22 cellular contexts compared by ENCODE assay signal in genomic region chr11:118884613-118885274, GRCh38. TPM values are rescaled to one million over a fixed set of nuclear protein-coding genes. Genes with fewer than 3 reads are reported as not detected.
A peak's percentile ranks its signal among the peaks of the same experiment; 100 is the strongest.
DNase-seq lines count a peak whose midpoint lies in the region; ATAC-seq and TF ChIP-seq lines count a peak whose summit lies in the region.
"Had no signal": no experiment of that assay in that cellular context is flagged by ENCODE, and none has a peak within 500 bp of the region (broad histone marks: within the 10 kb centered on the region; RNA-seq: fewer than 3 reads in every experiment).

No MANE protein-coding gene starts in this region.

- no peak overlapping the region for H3K4me3 Mint-ChIP-seq in natural killer cell treated with Interleukin-12 subunit alpha and Interleukin-12 subunit beta and Interleukin-15 and Interleukin-18, amount 100 ng/mL, for 72 hours
- H3K4me3 Mint-ChIP-seq in natural killer cell, result no peak overlapping the region
- H3K4me3 Mint-ChIP-seq in activated CD4-positive, alpha-beta memory T cell treated with anti-CD3 and anti-CD28 coated beads, Interleukin-2, amount 10 ng/mL, durations not matched to agents 7 days and 5 days, result peak overlapping the region; percentile 53
- no peak overlapping the region for H3K4me3 Mint-ChIP-seq in neural progenitor cell
- H3K4me3 Mint-ChIP-seq: brain had no signal

- H3K9ac ChIP-seq in liver (ENCODE audit: low read depth in 1 of 2, low read length in 2 of 2) (no peak overlapping the region), neural progenitor cell (no peak overlapping the region)

- H3F3A ChIP-seq in neural progenitor cell (ENCODE audit: low read depth), result no peaks in the 10 kb centered on the region

- H3K36me3 ChIP-seq in liver (ENCODE audit: control insufficient read depth in 4 of 4, insufficient read depth in 3 of 4, low read depth in 1 of 4, low read length in 3 of 4) (no peaks in the 10 kb centered on the region), thoracic aorta (no peaks in the 10 kb centered on the region), neural progenitor cell (no peaks in the 10 kb centered on the region)
- H3K36me3 ChIP-seq: gastroesophageal sphincter, prostate gland had no signal

- no peaks in the 10 kb centered on the region for H3K9me3 Mint-ChIP-seq in natural killer cell treated with Interleukin-12 subunit alpha and Interleukin-12 subunit beta and Interleukin-15 and Interleukin-18, amount 100 ng/mL, for 72 hours
- H3K9me3 Mint-ChIP-seq in natural killer cell, result no peaks in the 10 kb centered on the region
- no peaks in the 10 kb centered on the region for H3K9me3 Mint-ChIP-seq in activated CD4-positive, alpha-beta memory T cell treated with anti-CD3 and anti-CD28 coated beads, Interleukin-2, amount 10 ng/mL, durations not matched to agents 7 days and 5 days
- H3K9me3 Mint-ChIP-seq in neural progenitor cell, result no peaks in the 10 kb centered on the region

- H4K20me1 ChIP-seq in neural progenitor cell (ENCODE audit: low read depth), result no peaks in the 10 kb centered on the region

- no peak overlapping the region for H2AFZ ChIP-seq in neural progenitor cell (replicated peaks)

- peaks cover 41 to 45% of the 10 kb centered on the region in 2 donors for H3K4me1 Mint-ChIP-seq in natural killer cell treated with Interleukin-12 subunit alpha and Interleukin-12 subunit beta and Interleukin-15 and Interleukin-18, amount 100 ng/mL, for 72 hours (ENCODE audit: low read depth in 2 of 2)
- H3K4me1 Mint-ChIP-seq in natural killer cell (peaks cover 13 to 35% of the 10 kb centered on the region in 2 donors), neural progenitor cell (peaks cover 35% of the 10 kb centered on the region)
- peaks cover 47% of the 10 kb centered on the region for H3K4me1 Mint-ChIP-seq in activated CD4-positive, alpha-beta memory T cell treated with anti-CD3 and anti-CD28 coated beads, Interleukin-2, amount 10 ng/mL, durations not matched to agents 7 days and 5 days

- CTCF ChIA-PET in activated CD4-positive, alpha-beta memory T cell treated with anti-CD3 and anti-CD28 coated beads, Interleukin-2, amount 10 ng/mL, durations not matched to agents 7 days and 5 days (lab: Charles Lee), result interaction anchor here (1.2 to 2.4 kb wide), 3 partner anchors 12 to 92 kb away, joined by 3 to 12 read pairs (median 6); no protein-coding TSS in a partner anchor

- H3K36me3 Mint-ChIP-seq in natural killer cell treated with Interleukin-12 subunit alpha and Interleukin-12 subunit beta and Interleukin-15 and Interleukin-18, amount 100 ng/mL, for 72 hours, result no peaks in the 10 kb centered on the region
- H3K36me3 Mint-ChIP-seq in natural killer cell (no peaks in the 10 kb centered on the region), neural progenitor cell (no peaks in the 10 kb centered on the region)
- no peaks in the 10 kb centered on the region for H3K36me3 Mint-ChIP-seq in activated CD4-positive, alpha-beta memory T cell treated with anti-CD3 and anti-CD28 coated beads, Interleukin-2, amount 10 ng/mL, durations not matched to agents 7 days and 5 days (ENCODE audit: low read depth)
- H3K36me3 Mint-ChIP-seq: brain had no signal

- H3K9me3 ChIP-seq in liver (ENCODE audit: control insufficient read depth in 4 of 4, low read length in 3 of 4) (no peaks in the 10 kb centered on the region), thoracic aorta (no peaks in the 10 kb centered on the region), neural progenitor cell (ENCODE audit: low read depth) (no peaks in the 10 kb centered on the region)
- H3K9me3 ChIP-seq: gastroesophageal sphincter, prostate gland had no signal

- POLR2A ChIA-PET in activated CD4-positive, alpha-beta memory T cell treated with anti-CD3 and anti-CD28 coated beads, Interleukin-2, amount 10 ng/mL, durations not matched to agents 7 days and 5 days (lab: Charles Lee), result interaction anchor here (0.7 to 2.2 kb wide), 7 partner anchors 9 to 95 kb away, joined by 3 to 21 read pairs (median 9); partner anchors contain the start of genes BCL9L and DDX6

- no peak overlapping the region for H3K27ac ChIP-seq in liver (ENCODE audit: low read depth in 1 of 2, low read length in 2 of 2)
- peak overlapping the region; percentile 93 to 98 for H3K27ac ChIP-seq in thoracic aorta
- no peak overlapping the region for H3K27ac ChIP-seq in neural progenitor cell
- H3K27ac ChIP-seq: prostate gland had no signal

- H3K27me3 Mint-ChIP-seq in natural killer cell treated with Interleukin-12 subunit alpha and Interleukin-12 subunit beta and Interleukin-15 and Interleukin-18, amount 100 ng/mL, for 72 hours, result no peaks in the 10 kb centered on the region
- no peaks in the 10 kb centered on the region for H3K27me3 Mint-ChIP-seq in natural killer cell (ENCODE audit: low read depth in 2 of 2)
- peaks cover 17% of the 10 kb centered on the region for H3K27me3 Mint-ChIP-seq in activated CD4-positive, alpha-beta memory T cell treated with anti-CD3 and anti-CD28 coated beads, Interleukin-2, amount 10 ng/mL, durations not matched to agents 7 days and 5 days
- peaks cover 9% of the 10 kb centered on the region for H3K27me3 Mint-ChIP-seq in neural progenitor cell (ENCODE audit: insufficient read depth, low read depth)

- ATAC-seq in natural killer cell treated with Interleukin-12 subunit alpha and Interleukin-12 subunit beta and Interleukin-15 and Interleukin-18, amount 100 ng/mL, for 72 hours, result no peak
- no peak for ATAC-seq in natural killer cell
- no peak for ATAC-seq in thoracic aorta (ENCODE audit: insufficient number of reproducible peaks, low FRiP score, low read depth)
- ATAC-seq: gastroesophageal sphincter, Right ventricle myocardium inferior had no signal

- no peaks in the 10 kb centered on the region for H3K79me2 ChIP-seq in neural progenitor cell (ENCODE audit: low read depth)

- intact Hi-C loops in natural killer cell (cut with micrococcal nuclease), result no loop called here

- DNase-seq in natural killer cell treated with Interleukin-12 subunit alpha and Interleukin-12 subunit beta and Interleukin-15 and Interleukin-18, amount 100 ng/mL, for 72 hours (ENCODE audit: low spot score), result peak; percentile 13
- DNase-seq in natural killer cell (no peak), thoracic aorta (ENCODE audit: low spot score) (no peak), SHP77 (lab: John Stamatoyannopoulos, UW) (no peak), neural progenitor cell (ENCODE audit: low spot score) (no peak)
- no peak for DNase-seq in activated CD4-positive, alpha-beta memory T cell treated with anti-CD3 and anti-CD28 coated beads, Interleukin-2, amount 10 ng/mL, durations not matched to agents 7 days and 5 days
- DNase-seq in activated effector memory CD4-positive, alpha-beta T cell treated with Interleukin-2 at 50 U/mL for 16 hours, result no peak
- DNase-seq: COR-L47; dermis blood vessel endothelial cell; erythroblast; NCI-H146; NCI-H345; NK-92 treated with Interleukin-12 subunit alpha and Interleukin-12 subunit beta, amount 100 ng/mL, for 24 hours; substantia nigra had no signal

- H3K27me3 ChIP-seq in liver (ENCODE audit: control insufficient read depth in 4 of 4, insufficient read depth in 4 of 4, low read length in 3 of 4) (no peaks in the 10 kb centered on the region), thoracic aorta (replicated peaks; ENCODE audit: insufficient read depth) (no peaks in the 10 kb centered on the region), neural progenitor cell (no peaks in the 10 kb centered on the region)
- H3K27me3 ChIP-seq: gastroesophageal sphincter had no signal

- no peak for TF ChIP-seq RAD21 in liver (IDR thresholded peaks at IDR 0.05)

- H3K4me3 ChIP-seq in liver (ENCODE audit: low read depth in 1 of 3, low read length in 3 of 3) (no peak overlapping the region), thoracic aorta (no peak overlapping the region), neural progenitor cell (no peak overlapping the region)
- H3K4me3 ChIP-seq: gastroesophageal sphincter, prostate gland had no signal

- H3K4me2 ChIP-seq in neural progenitor cell, result no peak overlapping the region

- no peak for TF ChIP-seq CTCF in natural killer cell (IDR thresholded peaks at IDR 0.05)
- TF ChIP-seq CTCF in liver (IDR thresholded peaks at IDR 0.05; ENCODE audit: low read depth, low read length, missing input control), result no peak
- TF ChIP-seq CTCF in thoracic aorta (IDR thresholded peaks at IDR 0.05), result no peak
- no peak for TF ChIP-seq CTCF in neural progenitor cell (IDR thresholded peaks at IDR 0.05)

- H3K4me1 ChIP-seq in liver (ENCODE audit: control insufficient read depth in 4 of 4, insufficient read depth in 4 of 4, low read length in 3 of 4) (peaks cover 0 to 10% (median under 1%) of the 10 kb centered on the region in 4 donors), thoracic aorta (ENCODE audit: control insufficient read depth in 1 of 2, low read depth in 2 of 2) (peaks cover 30 to 68% of the 10 kb centered on the region in 2 donors), neural progenitor cell (peaks cover 12% of the 10 kb centered on the region)
- H3K4me1 ChIP-seq: prostate gland had no signal

- WGBS in liver, result 76% methylated on average over 12 of the region's 12 CpGs

- peak overlapping the region in 1 of 2 donors; percentile 90 for H3K27ac Mint-ChIP-seq in natural killer cell treated with Interleukin-12 subunit alpha and Interleukin-12 subunit beta and Interleukin-15 and Interleukin-18, amount 100 ng/mL, for 72 hours
- H3K27ac Mint-ChIP-seq in natural killer cell (no peak overlapping the region), neural progenitor cell (no peak overlapping the region)
- H3K27ac Mint-ChIP-seq in activated CD4-positive, alpha-beta memory T cell treated with anti-CD3 and anti-CD28 coated beads, Interleukin-2, amount 10 ng/mL, durations not matched to agents 7 days and 5 days, result no peak overlapping the region
- H3K27ac Mint-ChIP-seq: brain had no signal

RNA-seq across cellular contexts. Expression of gene CXCR5, which starts 1.1 kb away (rescaled TPM):
- 1 to 10 TPM; 3.1 to 6.3 TPM for total RNA-seq in natural killer cell treated with Interleukin-12 subunit alpha and Interleukin-12 subunit beta and Interleukin-15 and Interleukin-18, amount 100 ng/mL, for 72 hours
- total RNA-seq in natural killer cell (1 to 10 TPM in 1 of 3 donors, under 1 TPM in 2; 0.56 to 1.3 (median 0.86) TPM), liver (not detected), thoracic aorta (not detected), neural progenitor cell (ENCODE audit: low replicate concordance) (not detected in 2 replicates)
- total RNA-seq in activated CD4-positive, alpha-beta memory T cell treated with anti-CD3 and anti-CD28 coated beads, Interleukin-2, amount 10 ng/mL, durations not matched to agents 7 days and 5 days, result under 1 TPM; 0.83 to 0.86 TPM
- polyA plus RNA-seq in liver, result under 1 TPM; 0.06 to 0.92 TPM
- total RNA-seq: dermis blood vessel endothelial cell, HT-29, lower leg skin, Right ventricle myocardium inferior had no signal
- polyA plus RNA-seq: AG04450 had no signal

RNA-seq across cellular contexts. Expression of gene BCL9L, which starts 41.0 kb away (rescaled TPM):
- 10 to 100 TPM; 33.5 to 62.2 TPM for total RNA-seq in natural killer cell treated with Interleukin-12 subunit alpha and Interleukin-12 subunit beta and Interleukin-15 and Interleukin-18, amount 100 ng/mL, for 72 hours
- total RNA-seq in natural killer cell (100 to 1,000 TPM; 221 to 255 (median 234) TPM), liver (10 to 100 TPM in 1 of 2 donors, 1 to 10 TPM in 1; 6.1 to 10.2 TPM), thoracic aorta (10 to 100 TPM; 28.6 to 68.8 TPM), neural progenitor cell (ENCODE audit: low replicate concordance) (3.0 and 7.2 TPM in 2 replicates)
- total RNA-seq in activated CD4-positive, alpha-beta memory T cell treated with anti-CD3 and anti-CD28 coated beads, Interleukin-2, amount 10 ng/mL, durations not matched to agents 7 days and 5 days, result 10 to 100 TPM; 56.8 to 62.5 TPM
- 10 to 100 TPM in 1 of 2 donors, 1 to 10 TPM in 1; 2.2 to 11.6 TPM for polyA plus RNA-seq in liver

Comparison
In these comparisons a context has a peak if more than half of its experiments do, and no peak if none do; other contexts are left out.
1. H3K27ac ChIP-seq: peak in thoracic aorta (2 of 2); none in liver (0 of 2) and neural progenitor cell (single experiment).